Comparison of ENCODE assay signal across 9 cellular contexts in genomic region chrX:155993421-155993820, GRCh38. TPM values are rescaled to one million over a fixed set of nuclear protein-coding genes. Genes with fewer than 3 reads are reported as not detected.
"Had no signal": no experiment of that assay in that cellular context is flagged by ENCODE, and none has a peak within 500 bp of the region (broad histone marks: within the 10 kb centered on the region; RNA-seq: fewer than 3 reads in every experiment).

No MANE protein-coding gene starts in this region.

- H3K4me1 Mint-ChIP-seq: IgD-negative memory B cell had no signal

- H3K9me3 Mint-ChIP-seq: IgD-negative memory B cell had no signal

- H3K36me3 Mint-ChIP-seq: IgD-negative memory B cell had no signal

- H3K4me1 ChIP-seq: HAP-1 had no signal

- H3K9me3 ChIP-seq: HAP-1 had no signal

- H3K9ac ChIP-seq: GM23248 had no signal

- H3K4me3 ChIP-seq: GM23248, HAP-1 had no signal

- FAIRE-seq: HTR-8/SVneo had no signal

- H3K27ac Mint-ChIP-seq: IgD-negative memory B cell had no signal

- H3K27ac ChIP-seq: GM23248 had no signal

- DNase-seq: GM23248, GOT3, H7, KBM-7 had no signal

- ATAC-seq: HCT116 had no signal

- H3K4me3 Mint-ChIP-seq: IgD-negative memory B cell had no signal

- H3K36me3 ChIP-seq: HAP-1 had no signal

RNA-seq across cellular contexts. Expression of gene IL9R, which starts 4.1 kb away (rescaled TPM):
- total RNA-seq: GM23248, H4 had no signal
- polyA plus RNA-seq: GM23248 had no signal
